In genomic region chr1:67484492-67484891, GRCh38 we compare ENCODE assay signal across 30 cellular contexts. TPM values are rescaled to one million over a fixed set of nuclear protein-coding genes. Genes with fewer than 3 reads are reported as not detected.
A peak's percentile ranks its signal among the peaks of the same experiment; 100 is the strongest.
DNase-seq lines count a peak whose midpoint lies in the region; ATAC-seq and TF ChIP-seq lines count a peak whose summit lies in the region.
"Had no signal": no experiment of that assay in that cellular context is flagged by ENCODE, and none has a peak within 500 bp of the region (broad histone marks: within the 10 kb centered on the region; RNA-seq: fewer than 3 reads in every experiment).

No MANE protein-coding gene starts in this region.

- CTCF ChIA-PET in SK-N-SH (lab: Yijun Ruan, JAX), result no interaction called here

- TF ChIP-seq EP300 in upper lobe of left lung (IDR thresholded peaks at IDR 0.05), result no peak
- TF ChIP-seq EP300 in SK-N-SH (IDR thresholded peaks at IDR 0.05; ENCODE audit: borderline replicate concordance in 1 of 2, low read depth in 1 of 2, low read length in 1 of 2), result no peak

- TF ChIP-seq CTCF in choroid plexus epithelial cell (conservative IDR thresholded peaks at IDR 0.05; ENCODE audit: low read depth, low read length) (no peak), right lobe of liver (IDR thresholded peaks at IDR 0.05) (no peak), upper lobe of left lung (IDR thresholded peaks at IDR 0.05) (no peak), SK-N-SH (IDR thresholded peaks at IDR 0.05) (no peak)

- DNase-seq in COR-L47 (lab: John Stamatoyannopoulos, UW) (peak; percentile 46), NCI-H345 treated with DMSO at 0.1 percent for 48 hours (lab: John Stamatoyannopoulos, UW; ENCODE audit: unreplicated experiment) (peak; percentile 43), choroid plexus epithelial cell (ENCODE audit: low read depth) (peak; percentile 30), right lobe of liver (no peak), upper lobe of left lung (no peak), SK-N-SH (no peak), NCI-H510A (lab: John Stamatoyannopoulos, UW) (no peak)
- DNase-seq in natural killer cell treated with Interleukin-12 subunit alpha and Interleukin-12 subunit beta and Interleukin-15 and Interleukin-18, amount 100 ng/mL, for 72 hours (ENCODE audit: low spot score), result no peak
- DNase-seq: activated CD4-positive, alpha-beta T cell treated with anti-CD3 and anti-CD28 coated beads for 48 hours; activated effector memory CD4-positive, alpha-beta T cell treated with anti-CD3 and anti-CD28 coated beads, Interleukin-2, amount 50 U/mL, for 16 hours; activated naive CD8-positive, alpha-beta T cell treated with anti-CD3 and anti-CD28 coated beads, Interleukin-2, amount 10 ng/mL, durations not matched to agents 7 days and 5 days; activated T-cell treated with anti-CD3 and anti-CD28 coated beads, Interleukin-2, amount 50 U/mL, for 1 hour; BE2C; CD8-positive, alpha-beta T cell; left lung; mesenchymal stem cell; MG63; NCI-H1105; NCI-H1930; posterior cingulate gyrus; sigmoid colon; stimulated activated CD4-positive, alpha-beta T cell treated with anti-CD3 and anti-CD28 coated beads, Interleukin-4, amount 100 ng/mL, for 24 hours; T1000; WERI-Rb-1 had no signal

- H3K9me3 ChIP-seq in right lobe of liver (no peaks in the 10 kb centered on the region), upper lobe of left lung (no peaks in the 10 kb centered on the region), SK-N-SH (no peaks in the 10 kb centered on the region)
- H3K9me3 ChIP-seq: ascending aorta, BE2C, left lung, MG63, sigmoid colon, tibial nerve had no signal

- H3K4me2 ChIP-seq in SK-N-SH, result no peak overlapping the region
- H3K4me2 ChIP-seq: hepatocyte, KMS-11 had no signal

- no peaks in the 10 kb centered on the region for H3K9me2 ChIP-seq in SK-N-SH

- peak; percentile 37 to 70 (median 54) for ATAC-seq in right lobe of liver
- ATAC-seq in natural killer cell treated with Interleukin-12 subunit alpha and Interleukin-12 subunit beta and Interleukin-15 and Interleukin-18, amount 100 ng/mL, for 72 hours, result no peak
- no peak for ATAC-seq in upper lobe of left lung (ENCODE audit: low FRiP score in 2 of 2)
- ATAC-seq: CD8-positive, alpha-beta T cell; GM12878; left lung had no signal

- H3K27ac Mint-ChIP-seq in natural killer cell treated with Interleukin-12 subunit alpha and Interleukin-12 subunit beta and Interleukin-15 and Interleukin-18, amount 100 ng/mL, for 72 hours, result no peak overlapping the region
- H3K27ac Mint-ChIP-seq: activated naive CD8-positive, alpha-beta T cell treated with anti-CD3 and anti-CD28 coated beads, Interleukin-2, amount 10 ng/mL, durations not matched to agents 7 days and 5 days; CD8-positive, alpha-beta T cell had no signal

- H3F3A ChIP-seq in SK-N-SH (replicated peaks; ENCODE audit: insufficient read depth), result no peaks in the 10 kb centered on the region

- WGBS in right lobe of liver (ENCODE audit: insufficient coverage, low coverage, low lambda C conversion rate, missing lambda C conversion rate), result 62% methylated on average over 2 of the region's 2 CpGs
- 65 to 71% methylated on average over 2 of the region's 2 CpGs for WGBS in upper lobe of left lung, 2 donors
- 35% methylated on average over 1 of the region's 2 CpGs for WGBS in SK-N-SH (ENCODE audit: low lambda C conversion rate)

- TF ChIP-seq POLR2A in right lobe of liver (IDR thresholded peaks at IDR 0.05) (no peak), upper lobe of left lung (IDR thresholded peaks at IDR 0.05) (no peak)

- no peaks in the 10 kb centered on the region for H3K27me3 Mint-ChIP-seq in natural killer cell treated with Interleukin-12 subunit alpha and Interleukin-12 subunit beta and Interleukin-15 and Interleukin-18, amount 100 ng/mL, for 72 hours
- H3K27me3 Mint-ChIP-seq: activated naive CD8-positive, alpha-beta T cell treated with anti-CD3 and anti-CD28 coated beads, Interleukin-2, amount 10 ng/mL, durations not matched to agents 7 days and 5 days had no signal

- no peak overlapping the region for H3K9ac ChIP-seq in SK-N-SH
- H3K9ac ChIP-seq: KMS-11 had no signal

- H4K20me1 ChIP-seq in SK-N-SH (ENCODE audit: insufficient read depth), result no peaks in the 10 kb centered on the region

- H3K36me3 ChIP-seq in right lobe of liver, result no peaks in the 10 kb centered on the region
- H3K36me3 ChIP-seq in upper lobe of left lung, result no peaks in the 10 kb centered on the region
- no peaks in the 10 kb centered on the region for H3K36me3 ChIP-seq in SK-N-SH (replicated peaks in 1 of 2; ENCODE audit: control insufficient read depth in 1 of 2, insufficient read depth in 2 of 2, low read length in 1 of 2)
- H3K36me3 ChIP-seq: ascending aorta, BE2C, left lung, MG63, sigmoid colon, tibial nerve, WERI-Rb-1 had no signal

- no peak overlapping the region for H2AFZ ChIP-seq in SK-N-SH (ENCODE audit: low read depth)
- H2AFZ ChIP-seq: hepatocyte had no signal

- H3K4me1 ChIP-seq in right lobe of liver (peaks cover 0 to 6% (median 0%) of the 10 kb centered on the region in 4 donors), upper lobe of left lung (peaks cover 0 to under 1% (median under 1%) of the 10 kb centered on the region in 4 donors), SK-N-SH (ENCODE audit: control insufficient read depth in 1 of 2, insufficient read depth in 2 of 2, low read depth in 1 of 2, low read length in 1 of 2) (no peaks in the 10 kb centered on the region; a peak in 1 of 4 replicates)
- H3K4me1 ChIP-seq: ascending aorta, BE2C had no signal

- H3K36me3 Mint-ChIP-seq in natural killer cell treated with Interleukin-12 subunit alpha and Interleukin-12 subunit beta and Interleukin-15 and Interleukin-18, amount 100 ng/mL, for 72 hours, result no peaks in the 10 kb centered on the region
- H3K36me3 Mint-ChIP-seq: activated naive CD8-positive, alpha-beta T cell treated with anti-CD3 and anti-CD28 coated beads, Interleukin-2, amount 10 ng/mL, durations not matched to agents 7 days and 5 days; CD8-positive, alpha-beta T cell had no signal

- no peak for TF ChIP-seq RAD21 in SK-N-SH (IDR thresholded peaks at IDR 0.05; ENCODE audit: low read length)

- no peaks in the 10 kb centered on the region for H3K9me3 Mint-ChIP-seq in natural killer cell treated with Interleukin-12 subunit alpha and Interleukin-12 subunit beta and Interleukin-15 and Interleukin-18, amount 100 ng/mL, for 72 hours
- H3K9me3 Mint-ChIP-seq: activated naive CD8-positive, alpha-beta T cell treated with anti-CD3 and anti-CD28 coated beads, Interleukin-2, amount 10 ng/mL, durations not matched to agents 7 days and 5 days; CD8-positive, alpha-beta T cell had no signal

- no peaks in the 10 kb centered on the region for H3K4me1 Mint-ChIP-seq in natural killer cell treated with Interleukin-12 subunit alpha and Interleukin-12 subunit beta and Interleukin-15 and Interleukin-18, amount 100 ng/mL, for 72 hours (ENCODE audit: low read depth in 2 of 2)

- H3K27ac ChIP-seq in right lobe of liver, result no peak overlapping the region
- no peak overlapping the region for H3K27ac ChIP-seq in upper lobe of left lung
- no peak overlapping the region for H3K27ac ChIP-seq in SK-N-SH (ENCODE audit: low read depth in 2 of 2, low read length in 1 of 2)
- H3K27ac ChIP-seq: ascending aorta, hepatocyte, HL-60, KMS-11, left lung, sigmoid colon, tibial nerve, WERI-Rb-1 had no signal

- POLR2A ChIA-PET in SK-N-SH (lab: Yijun Ruan, JAX), result no interaction called here

- intact Hi-C loops in right lobe of liver (cut with DNase I), result loop anchor here in 1 of 2 donors (10.0 kb wide), 2 partner anchors 140 to 260 kb away; no protein-coding TSS in a partner anchor

- H3K4me3 ChIP-seq in choroid plexus epithelial cell (ENCODE audit: low read depth, low read length) (no peak overlapping the region), right lobe of liver (no peak overlapping the region), upper lobe of left lung (no peak overlapping the region), SK-N-SH (ENCODE audit: low read depth in 2 of 2, low read length in 1 of 2) (no peak overlapping the region)
- H3K4me3 ChIP-seq: ascending aorta, GM12878, hepatocyte, left lung, MG63, sigmoid colon, tibial nerve had no signal

- no peaks in the 10 kb centered on the region for H3K79me2 ChIP-seq in SK-N-SH (ENCODE audit: insufficient read depth)
- H3K79me2 ChIP-seq: hepatocyte had no signal

- no peaks in the 10 kb centered on the region for H3K27me3 ChIP-seq in right lobe of liver
- no peaks in the 10 kb centered on the region for H3K27me3 ChIP-seq in upper lobe of left lung
- no peaks in the 10 kb centered on the region for H3K27me3 ChIP-seq in SK-N-SH (ENCODE audit: insufficient read depth)
- H3K27me3 ChIP-seq: ascending aorta, BE2C, hepatocyte, left lung, MG63, sigmoid colon, tibial nerve had no signal

- no peak overlapping the region for H3K4me3 Mint-ChIP-seq in natural killer cell treated with Interleukin-12 subunit alpha and Interleukin-12 subunit beta and Interleukin-15 and Interleukin-18, amount 100 ng/mL, for 72 hours
- H3K4me3 Mint-ChIP-seq: activated naive CD8-positive, alpha-beta T cell treated with anti-CD3 and anti-CD28 coated beads, Interleukin-2, amount 10 ng/mL, durations not matched to agents 7 days and 5 days; CD8-positive, alpha-beta T cell had no signal

TF ChIP-seq in SK-N-SH, 30 proteins besides CTCF, POLR2A, EP300 and RAD21:
- TF ChIP-seq JUND (IDR thresholded peaks at IDR 0.05), result no peak

RNA-seq across cellular contexts. Expression of gene SERBP1, which starts 54.3 kb away (rescaled TPM):
- 100 to 1,000 TPM in 3 of 6 experiments, 10 to 100 TPM in 3; 65.6 to 156 (median 96.6) TPM for total RNA-seq in right lobe of liver
- total RNA-seq in natural killer cell treated with Interleukin-12 subunit alpha and Interleukin-12 subunit beta and Interleukin-15 and Interleukin-18, amount 100 ng/mL, for 72 hours, result 100 to 1,000 TPM; 319 to 328 TPM
- 100 to 1,000 TPM in 5 of 6 donors, 10 to 100 TPM in 1; 93.2 to 199 (median 138) TPM for total RNA-seq in upper lobe of left lung
- 177 and 194 TPM in 2 replicates for polyA plus RNA-seq in SK-N-SH (2012; rRNA removed)
- polyA plus RNA-seq in SK-N-SH (2012; cell fraction: cytosol; rRNA removed), result 231 and 292 TPM in 2 replicates
- 57.3 and 82.9 TPM in 2 replicates for polyA plus RNA-seq in SK-N-SH (2012; cell fraction: nucleus; rRNA removed)

Comparison
In these comparisons a context has a peak if more than half of its experiments do, and no peak if none do; other contexts are left out.
1. DNase-seq: peak in COR-L47 (single experiment), NCI-H345 treated with DMSO at 0.1 percent for 48 hours (single experiment) and choroid plexus epithelial cell (single experiment); none in right lobe of liver (0 of 3), natural killer cell treated with Interleukin-12 subunit alpha and Interleukin-12 subunit beta and Interleukin-15 and Interleukin-18, amount 100 ng/mL, for 72 hours (single experiment), upper lobe of left lung (0 of 2), SK-N-SH (single experiment) and NCI-H510A (single experiment).
2. ATAC-seq: peak in right lobe of liver (4 of 4); none in natural killer cell treated with Interleukin-12 subunit alpha and Interleukin-12 subunit beta and Interleukin-15 and Interleukin-18, amount 100 ng/mL, for 72 hours (0 of 2) and upper lobe of left lung (0 of 2).